Comparison of ENCODE assay signal across 13 cellular contexts in genomic region chr9:130857864-130858730, GRCh38. TPM values are rescaled to one million over a fixed set of nuclear protein-coding genes. Genes with fewer than 3 reads are reported as not detected.
DNase-seq lines count a peak whose midpoint lies in the region; ATAC-seq and TF ChIP-seq lines count a peak whose summit lies in the region.
"Had no signal": no experiment of that assay in that cellular context is flagged by ENCODE, and none has a peak within 500 bp of the region (broad histone marks: within the 10 kb centered on the region; RNA-seq: fewer than 3 reads in every experiment).

No MANE protein-coding gene starts in this region.

- H3K9me3 ChIP-seq in MG63 = no peaks in the 10 kb centered on the region
- no peaks in the 10 kb centered on the region for H3K9me3 ChIP-seq in tibial artery
- H3K9me3 ChIP-seq: colonic mucosa had no signal

- peaks cover 92% of the 10 kb centered on the region for H3K36me3 ChIP-seq in MG63
- H3K36me3 ChIP-seq in tibial artery = peaks cover 34 to 46% (median 39%) of the 10 kb centered on the region in 3 donors

- intact Hi-C loops in tibial artery (cut with DNase I; ENCODE audit: low total_unique reads) = no loop called here

- no peak overlapping the region for H3K4me3 ChIP-seq in MG63
- peak overlapping the region in 1 of 2 donors; percentile 5 for H3K4me3 ChIP-seq in tibial artery
- H3K4me3 ChIP-seq: colonic mucosa had no signal

- peaks cover 0 to 76% (median 52%) of the 10 kb centered on the region in 4 donors for H3K4me1 ChIP-seq in tibial artery
- H3K4me1 ChIP-seq: colonic mucosa had no signal

- no peak for TF ChIP-seq CTCF in tibial artery (IDR thresholded peaks at IDR 0.05)

- peak overlapping the region; percentile 80 for H3K27ac ChIP-seq in tibial artery
- H3K27ac ChIP-seq: colonic mucosa, VCaP had no signal

- DNase-seq in MG63 = peak; percentile 49
- peak; percentile 66 for DNase-seq in cerebellum (ENCODE audit: low spot score)
- DNase-seq in left lobe of liver (ENCODE audit: low spot score) = peak; percentile 63
- peak; percentile 76 to 93 for DNase-seq in tibial artery
- DNase-seq in HuH-7.5 (ENCODE audit: low spot score) = no peak
- no peak for DNase-seq in NCI-H446 (lab: John Stamatoyannopoulos, UW)
- DNase-seq in NCI-H1930 (lab: John Stamatoyannopoulos, UW) = no peak
- DNase-seq: colonic mucosa; NCI-H1417; stimulated activated naive B cell treated with anti-CD40 and anti-IgM and Interleukin-4, amounts not matched to agents 10 μg/mL and 1 μg/mL and 100 μg/mL, for 72 hours had no signal

- ATAC-seq in left lobe of liver (peak; percentile 76), GM21360 (IDR thresholded peaks at IDR 0.05; ENCODE audit: unreplicated experiment) (no peak)
- ATAC-seq: natural killer cell treated with Interleukin-12 subunit alpha and Interleukin-12 subunit beta and Interleukin-15 and Interleukin-18, amount 100 ng/mL, for 72 hours; stimulated activated naive B cell treated with anti-CD40 and anti-IgM and Interleukin-4, amounts not matched to agents 10 μg/mL and 1 μg/mL and 100 μg/mL, for 72 hours had no signal

- no peaks in the 10 kb centered on the region for H3K27me3 ChIP-seq in MG63
- no peaks in the 10 kb centered on the region for H3K27me3 ChIP-seq in tibial artery
- H3K27me3 ChIP-seq: colonic mucosa had no signal

RNA-seq across cellular contexts. Expression of gene ABL1, which starts 23.0 kb away (rescaled TPM):
- total RNA-seq in MG63 (2014; rRNA removed; shearing (Covaris generic); ENCODE audit: low replicate concordance) = 24.2 and 24.7 TPM in 2 replicates
- 35.7 TPM for total RNA-seq in cerebellum
- 27.1 TPM for total RNA-seq in left lobe of liver

RNA-seq across cellular contexts. Expression of gene QRFP, which starts 38.5 kb away (rescaled TPM):
- not detected in 2 replicates for total RNA-seq in MG63 (2014; rRNA removed; shearing (Covaris generic); ENCODE audit: low replicate concordance)
- not detected for total RNA-seq in cerebellum
- total RNA-seq in left lobe of liver = not detected
- total RNA-seq: natural killer cell treated with Interleukin-12 subunit alpha and Interleukin-12 subunit beta and Interleukin-15 and Interleukin-18, amount 100 ng/mL, for 72 hours had no signal

Comparison
In these comparisons a context has a peak if more than half of its experiments do, and no peak if none do; other contexts are left out.
1. DNase-seq: peak in MG63 (single experiment), cerebellum (single experiment), left lobe of liver (single experiment) and tibial artery (2 of 2); none in HuH-7.5 (single experiment), NCI-H446 (0 of 2) and NCI-H1930 (0 of 2).